7 cellular contexts compared by ENCODE assay signal in the genomic region with DNA sequence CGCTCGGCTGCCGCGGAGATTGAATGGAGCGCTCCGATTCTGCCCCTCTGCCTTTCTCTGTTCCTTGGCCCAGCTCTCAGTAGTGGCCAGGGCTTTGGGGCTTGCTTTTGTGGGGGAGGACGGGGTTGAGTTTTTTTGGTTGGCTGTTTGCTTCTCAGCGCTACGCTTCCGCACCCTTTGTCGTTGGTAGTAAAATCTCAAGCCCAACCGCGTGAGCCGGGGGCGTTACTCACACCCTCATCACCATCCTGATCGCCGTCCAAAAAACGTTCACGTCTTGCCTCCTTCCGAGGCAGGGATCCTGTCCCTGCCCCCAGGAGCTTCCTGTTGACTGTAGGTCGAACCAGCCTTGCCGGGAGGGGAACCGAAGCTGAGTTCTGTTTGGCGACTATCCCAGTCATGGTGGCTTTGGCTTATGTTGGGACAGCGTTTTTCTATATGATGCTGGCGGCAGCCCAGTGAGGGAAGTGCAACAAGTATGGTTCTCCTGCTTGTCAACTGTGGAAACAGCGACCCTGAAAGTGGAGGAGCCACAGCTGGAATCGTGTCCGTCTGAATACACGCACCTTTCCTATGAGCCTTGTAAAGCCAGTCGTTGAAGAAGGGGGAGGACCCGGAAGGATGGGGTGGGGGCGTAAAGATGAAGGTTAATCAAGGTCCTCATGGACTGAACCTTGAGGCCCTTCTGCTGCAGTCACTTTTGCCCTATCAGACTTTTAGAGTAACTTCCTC. TPM values are rescaled to one million over a fixed set of nuclear protein-coding genes. Genes with fewer than 3 reads are reported as not detected.
A peak's percentile ranks its signal among the peaks of the same experiment; 100 is the strongest.
DNase-seq lines count a peak whose midpoint lies in the region; ATAC-seq lines count a peak whose summit lies in the region.

No MANE protein-coding gene starts in this region.

- H3K14ac ChIP-seq in mesenchymal stem cell (ENCODE audit: low read length in 2 of 2) = peak overlapping the region in 1 of 2 experiments; percentile 3

- CTCF ChIA-PET in activated CD4-positive, alpha-beta memory T cell treated with anti-CD3 and anti-CD28 coated beads for 36 hours (lab: Charles Lee) = interaction anchor here (0.6 to 7.2 kb wide), 6 partner anchors 15 to 189 kb away, joined by 3 to 82 read pairs (median 8); partner anchors contain the start of gene ENOSF1

- POLR2A ChIA-PET in activated CD4-positive, alpha-beta memory T cell treated with anti-CD3 and anti-CD28 coated beads for 36 hours (lab: Charles Lee) = interaction anchor here (0.8 to 4.0 kb wide), 7 partner anchors 13 to 155 kb away, joined by 3 to 27 read pairs (median 4); partner anchors contain the start of gene TYMS

- H3K27ac Mint-ChIP-seq in activated CD4-positive, alpha-beta memory T cell treated with anti-CD3 and anti-CD28 coated beads for 36 hours = peak overlapping the region; percentile 99

- H3K79me1 ChIP-seq in mesenchymal stem cell (replicated peaks; ENCODE audit: low read length, poor library complexity, severe bottlenecking) = peaks cover 2% of the 10 kb centered on the region

- DNase-seq in NCI-H510A treated with DMSO at 0.1 percent for 48 hours (lab: John Stamatoyannopoulos, UW) (peak; percentile 75), mesenchymal stem cell (peak; percentile 79)
- peak; percentile 86 for DNase-seq in activated CD4-positive, alpha-beta memory T cell treated with anti-CD3 and anti-CD28 coated beads for 36 hours
- DNase-seq in effector CD8-positive, alpha-beta T cell (lab: John Stamatoyannopoulos, UW) = peak; percentile 65
- peak; percentile 19 for DNase-seq in stimulated activated CD8-positive, alpha-beta memory T cell treated with anti-CD3 and anti-CD28 coated beads, Interleukin-15, amount 100 ng/mL, for 24 hours (ENCODE audit: low read depth)

- no peaks in the 10 kb centered on the region for H3K27me3 ChIP-seq in mesenchymal stem cell (ENCODE audit: control insufficient read depth in 1 of 2, insufficient read depth in 1 of 2, low read length in 2 of 2)

- H3K4me3 Mint-ChIP-seq in activated CD4-positive, alpha-beta memory T cell treated with anti-CD3 and anti-CD28 coated beads for 36 hours = peak overlapping the region; percentile 87

- H3K4me1 ChIP-seq in mesenchymal stem cell (ENCODE audit: control insufficient read depth, insufficient read depth, low read depth, low read length) = peaks cover 1% of the 10 kb centered on the region

- H3K9ac ChIP-seq in mesenchymal stem cell (ENCODE audit: low read length) = peak overlapping the region; percentile 97

- H3K36me3 ChIP-seq in mesenchymal stem cell (ENCODE audit: control insufficient read depth in 1 of 2, insufficient read depth in 2 of 2, low read depth in 1 of 2, low read length in 2 of 2) = no peaks in the 10 kb centered on the region

- H3K23ac ChIP-seq in mesenchymal stem cell (ENCODE audit: low read length in 2 of 2) = no peak overlapping the region

- H2BK120ac ChIP-seq in mesenchymal stem cell (ENCODE audit: low read depth, low read length) = peak overlapping the region; percentile 84

- H4K8ac ChIP-seq in mesenchymal stem cell (ENCODE audit: low read length) = peak overlapping the region; percentile 93

- H2BK5ac ChIP-seq in mesenchymal stem cell (ENCODE audit: low read depth, low read length, poor library complexity, severe bottlenecking) = no peak overlapping the region

- peaks cover 7% of the 10 kb centered on the region for H3K36me3 Mint-ChIP-seq in activated CD4-positive, alpha-beta memory T cell treated with anti-CD3 and anti-CD28 coated beads for 36 hours

- intact Hi-C loops in activated CD4-positive, alpha-beta memory T cell treated with anti-CD3 and anti-CD28 coated beads for 36 hours (cut with micrococcal nuclease) = loop anchor here (1.0 to 5.0 kb wide), 12 partner anchors 17 to 1844 kb away; partner anchors contain the start of genes ENOSF1, METTL4, NDC80 and SMCHD1

- peak overlapping the region in 1 of 2 experiments; percentile 25 for H2BK12ac ChIP-seq in mesenchymal stem cell (ENCODE audit: low read length in 2 of 2)

- H3K27me3 Mint-ChIP-seq in activated CD4-positive, alpha-beta memory T cell treated with anti-CD3 and anti-CD28 coated beads for 36 hours = peaks cover 6% of the 10 kb centered on the region

- ATAC-seq in GM18502 (IDR thresholded peaks at IDR 0.05; ENCODE audit: poor library complexity, unreplicated experiment) (peak; percentile 38), HG02870 (IDR thresholded peaks at IDR 0.05; ENCODE audit: unreplicated experiment) (peak; percentile 42)

- H3K4me1 Mint-ChIP-seq in activated CD4-positive, alpha-beta memory T cell treated with anti-CD3 and anti-CD28 coated beads for 36 hours (ENCODE audit: low read depth) = peaks cover 54% of the 10 kb centered on the region

- H3K27ac ChIP-seq in mesenchymal stem cell (ENCODE audit: low read length, poor library complexity, severe bottlenecking) = peak overlapping the region; percentile 82

- peak overlapping the region; percentile 82 for H4K91ac ChIP-seq in mesenchymal stem cell (ENCODE audit: low read length)

- peak overlapping the region; percentile 80 for H3K4me2 ChIP-seq in mesenchymal stem cell (ENCODE audit: low read length, poor library complexity, severe bottlenecking)

- WGBS in mesenchymal stem cell = 11% methylated on average over 26 of the region's 33 CpGs

- H3K9me3 Mint-ChIP-seq in activated CD4-positive, alpha-beta memory T cell treated with anti-CD3 and anti-CD28 coated beads for 36 hours = no peaks in the 10 kb centered on the region

- peak overlapping the region; percentile 93 to 99 for H3K4me3 ChIP-seq in mesenchymal stem cell (ENCODE audit: insufficient read depth in 1 of 2, low read depth in 1 of 2, low read length in 2 of 2)

- H2AFZ ChIP-seq in mesenchymal stem cell (ENCODE audit: low read depth, low read length) = peak overlapping the region; percentile 33

- H2BK15ac ChIP-seq in mesenchymal stem cell (ENCODE audit: low read depth, poor library complexity, severe bottlenecking) = peak overlapping the region; percentile 94

- H3K18ac ChIP-seq in mesenchymal stem cell (ENCODE audit: low read depth in 1 of 2, low read length in 2 of 2) = peak overlapping the region; percentile 41 to 96

- no peak overlapping the region for H2AK5ac ChIP-seq in mesenchymal stem cell (ENCODE audit: low read length, severe bottlenecking)

- H3K4ac ChIP-seq in mesenchymal stem cell (ENCODE audit: low read depth in 1 of 2, low read length in 2 of 2) = peak overlapping the region; percentile 8 to 35

- H3K9me3 ChIP-seq in mesenchymal stem cell (ENCODE audit: control insufficient read depth, low read length) = no peaks in the 10 kb centered on the region

RNA-seq across cellular contexts. Expression of gene YES1, which starts 0.8 kb away (rescaled TPM):
- 10 to 100 TPM; 14.2 to 17.0 TPM for total RNA-seq in activated CD4-positive, alpha-beta memory T cell treated with anti-CD3 and anti-CD28 coated beads for 36 hours
- polyA plus RNA-seq in mesenchymal stem cell (2013, experiment 1 of 2) = 30.0 TPM
- polyA plus RNA-seq in mesenchymal stem cell (2013, experiment 2 of 2) = 30.7 TPM

Comparison
In these comparisons a context has a peak if more than half of its experiments do, and no peak if none do; other contexts are left out.
1. Peak in every context shown above with its lines: DNase-seq, ATAC-seq, H3K4me3 ChIP-seq and H3K27ac ChIP-seq.
2. DNase-seq: peak in every context shown above with its lines; median percentile 86 in activated CD4-positive, alpha-beta memory T cell treated with anti-CD3 and anti-CD28 coated beads for 36 hours; 79 in mesenchymal stem cell; 75 in NCI-H510A treated with DMSO at 0.1 percent for 48 hours; 65 in effector CD8-positive, alpha-beta T cell; 19 in stimulated activated CD8-positive, alpha-beta memory T cell treated with anti-CD3 and anti-CD28 coated beads, Interleukin-15, amount 100 ng/mL, for 24 hours.